In the genomic region with DNA sequence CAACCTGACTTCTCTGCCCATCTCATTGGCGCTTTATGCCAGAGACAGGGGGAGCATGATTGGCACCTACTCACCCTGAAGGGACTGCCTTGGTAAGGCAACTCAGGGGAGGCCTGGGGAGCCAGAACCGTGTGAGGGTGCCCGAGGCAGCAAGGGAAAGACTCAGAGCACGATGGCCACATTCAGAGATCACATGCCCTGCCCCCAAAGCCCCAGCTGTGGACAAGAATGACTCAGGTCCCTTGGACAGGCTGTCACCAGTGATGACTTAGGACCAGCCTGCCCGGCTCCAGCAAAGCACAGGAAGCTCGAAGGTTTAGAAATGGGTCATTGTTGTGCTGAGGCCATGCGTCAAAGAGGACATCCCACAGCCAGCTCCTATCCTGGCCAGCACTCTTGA, we compare ENCODE assay signal across 1 cellular context.
TF ChIP-seq lines count a peak whose summit lies in the region.

No MANE protein-coding gene starts in this region.

TF ChIP-seq in K562, 482 proteins besides CTCF, POLR2A, EP300 and RAD21 (continued from another document):
- TF ChIP-seq, protein P1, sequence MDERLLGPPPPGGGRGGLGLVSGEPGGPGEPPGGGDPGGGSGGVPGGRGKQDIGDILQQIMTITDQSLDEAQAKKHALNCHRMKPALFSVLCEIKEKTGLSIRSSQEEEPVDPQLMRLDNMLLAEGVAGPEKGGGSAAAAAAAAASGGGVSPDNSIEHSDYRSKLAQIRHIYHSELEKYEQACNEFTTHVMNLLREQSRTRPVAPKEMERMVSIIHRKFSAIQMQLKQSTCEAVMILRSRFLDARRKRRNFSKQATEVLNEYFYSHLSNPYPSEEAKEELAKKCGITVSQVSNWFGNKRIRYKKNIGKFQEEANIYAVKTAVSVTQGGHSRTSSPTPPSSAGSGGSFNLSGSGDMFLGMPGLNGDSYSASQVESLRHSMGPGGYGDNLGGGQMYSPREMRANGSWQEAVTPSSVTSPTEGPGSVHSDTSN (CRISPR knock-in tag; IDR thresholded peaks at IDR 0.05; ENCODE audit: low read depth), result no peak
- TF ChIP-seq, protein P1 (tag; conservative IDR thresholded peaks at IDR 0.05; ENCODE audit: low read depth), result peak; percentile 91
- TF ChIP-seq NONO (IDR thresholded peaks at IDR 0.05; ENCODE audit: low read depth in 2 of 2, low read length in 1 of 2) (no peak), CBX1 (IDR thresholded peaks at IDR 0.05; ENCODE audit: low read depth) (no peak), BACH1 (tag; IDR thresholded peaks at IDR 0.05) (peak; percentile 79), FOXM1 (IDR thresholded peaks at IDR 0.05; ENCODE audit: low read depth) (no peak), FOXM1 (CRISPR knock-in tag; IDR thresholded peaks at IDR 0.05; ENCODE audit: low read depth) (no peak), MAFG (tag; conservative IDR thresholded peaks at IDR 0.05) (peak; percentile 84), SAFB2 (IDR thresholded peaks at IDR 0.05; ENCODE audit: borderline replicate concordance, low read depth, low read length, severe bottlenecking) (no peak), RB1 (IDR thresholded peaks at IDR 0.05; ENCODE audit: low read depth) (no peak), HEY1 (CRISPR knock-in tag; IDR thresholded peaks at IDR 0.05; ENCODE audit: borderline replicate concordance) (no peak), FOXJ2 (tag; IDR thresholded peaks at IDR 0.05) (no peak), SNIP1 (IDR thresholded peaks at IDR 0.05; ENCODE audit: low read depth) (no peak), L3MBTL2 (IDR thresholded peaks at IDR 0.05) (peak; percentile 89)
- TF ChIP-seq, protein P2, sequence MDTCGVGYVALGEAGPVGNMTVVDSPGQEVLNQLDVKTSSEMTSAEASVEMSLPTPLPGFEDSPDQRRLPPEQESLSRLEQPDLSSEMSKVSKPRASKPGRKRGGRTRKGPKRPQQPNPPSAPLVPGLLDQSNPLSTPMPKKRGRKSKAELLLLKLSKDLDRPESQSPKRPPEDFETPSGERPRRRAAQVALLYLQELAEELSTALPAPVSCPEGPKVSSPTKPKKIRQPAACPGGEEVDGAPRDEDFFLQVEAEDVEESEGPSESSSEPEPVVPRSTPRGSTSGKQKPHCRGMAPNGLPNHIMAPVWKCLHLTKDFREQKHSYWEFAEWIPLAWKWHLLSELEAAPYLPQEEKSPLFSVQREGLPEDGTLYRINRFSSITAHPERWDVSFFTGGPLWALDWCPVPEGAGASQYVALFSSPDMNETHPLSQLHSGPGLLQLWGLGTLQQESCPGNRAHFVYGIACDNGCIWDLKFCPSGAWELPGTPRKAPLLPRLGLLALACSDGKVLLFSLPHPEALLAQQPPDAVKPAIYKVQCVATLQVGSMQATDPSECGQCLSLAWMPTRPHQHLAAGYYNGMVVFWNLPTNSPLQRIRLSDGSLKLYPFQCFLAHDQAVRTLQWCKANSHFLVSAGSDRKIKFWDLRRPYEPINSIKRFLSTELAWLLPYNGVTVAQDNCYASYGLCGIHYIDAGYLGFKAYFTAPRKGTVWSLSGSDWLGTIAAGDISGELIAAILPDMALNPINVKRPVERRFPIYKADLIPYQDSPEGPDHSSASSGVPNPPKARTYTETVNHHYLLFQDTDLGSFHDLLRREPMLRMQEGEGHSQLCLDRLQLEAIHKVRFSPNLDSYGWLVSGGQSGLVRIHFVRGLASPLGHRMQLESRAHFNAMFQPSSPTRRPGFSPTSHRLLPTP (IDR thresholded peaks at IDR 0.05; ENCODE audit: borderline replicate concordance, extremely low read depth, insufficient read length), result no peak
- TF ChIP-seq, protein P3, sequence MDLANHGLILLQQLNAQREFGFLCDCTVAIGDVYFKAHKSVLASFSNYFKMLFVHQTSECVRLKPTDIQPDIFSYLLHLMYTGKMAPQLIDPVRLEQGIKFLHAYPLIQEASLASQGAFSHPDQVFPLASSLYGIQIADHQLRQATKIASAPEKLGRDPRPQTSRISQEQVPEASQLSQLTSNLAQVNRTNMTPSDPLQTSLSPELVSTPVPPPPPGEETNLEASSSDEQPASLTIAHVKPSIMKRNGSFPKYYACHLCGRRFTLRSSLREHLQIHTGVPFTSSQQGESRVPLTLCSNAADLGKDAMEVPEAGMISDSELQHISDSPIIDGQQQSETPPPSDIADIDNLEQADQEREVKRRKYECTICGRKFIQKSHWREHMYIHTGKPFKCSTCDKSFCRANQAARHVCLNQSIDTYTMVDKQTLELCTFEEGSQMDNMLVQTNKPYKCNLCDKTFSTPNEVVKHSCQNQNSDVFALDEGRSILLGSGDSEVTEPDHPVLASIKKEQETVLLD (IDR thresholded peaks at IDR 0.05), result no peak
- TF ChIP-seq, protein P4, sequence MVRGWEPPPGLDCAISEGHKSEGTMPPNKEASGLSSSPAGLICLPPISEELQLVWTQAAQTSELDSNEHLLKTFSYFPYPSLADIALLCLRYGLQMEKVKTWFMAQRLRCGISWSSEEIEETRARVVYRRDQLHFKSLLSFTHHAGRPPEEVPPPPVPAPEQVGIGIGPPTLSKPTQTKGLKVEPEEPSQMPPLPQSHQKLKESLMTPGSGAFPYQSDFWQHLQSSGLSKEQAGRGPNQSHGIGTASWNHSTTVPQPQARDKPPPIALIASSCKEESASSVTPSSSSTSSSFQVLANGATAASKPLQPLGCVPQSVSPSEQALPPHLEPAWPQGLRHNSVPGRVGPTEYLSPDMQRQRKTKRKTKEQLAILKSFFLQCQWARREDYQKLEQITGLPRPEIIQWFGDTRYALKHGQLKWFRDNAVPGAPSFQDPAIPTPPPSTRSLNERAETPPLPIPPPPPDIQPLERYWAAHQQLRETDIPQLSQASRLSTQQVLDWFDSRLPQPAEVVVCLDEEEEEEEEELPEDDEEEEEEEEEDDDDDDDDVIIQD (CRISPR knock-in tag; IDR thresholded peaks at IDR 0.05), result no peak
